ENCODE assay signal across 9 cellular contexts in genomic region chr20:38649275-38649891, GRCh38. TPM values are rescaled to one million over a fixed set of nuclear protein-coding genes. Genes with fewer than 3 reads are reported as not detected.
A peak's percentile ranks its signal among the peaks of the same experiment; 100 is the strongest.
DNase-seq lines count a peak whose midpoint lies in the region; ATAC-seq, FAIRE-seq and TF ChIP-seq lines count a peak whose summit lies in the region.
"Had no signal": no experiment of that assay in that cellular context is flagged by ENCODE, and none has a peak within 500 bp of the region (broad histone marks: within the 10 kb centered on the region; RNA-seq: fewer than 3 reads in every experiment).

No MANE protein-coding gene starts in this region.

- H2AFZ ChIP-seq in GM23248 (no peak overlapping the region), OCI-LY1 (ENCODE audit: low read length) (no peak overlapping the region), fibroblast of lung (ENCODE audit: low read length) (no peak overlapping the region)

- H3K4me1 ChIP-seq in GM23248 (ENCODE audit: insufficient read depth), result no peaks in the 10 kb centered on the region
- H3K4me1 ChIP-seq in OCI-LY1 (ENCODE audit: insufficient read depth, low read length, severe bottlenecking), result peaks cover 6% of the 10 kb centered on the region
- no peaks in the 10 kb centered on the region for H3K4me1 ChIP-seq in fibroblast of lung (ENCODE audit: control insufficient read depth, extremely low read depth, insufficient read depth, low read length)

- H3K27ac ChIP-seq in GM23248 (no peak overlapping the region), OCI-LY1 (ENCODE audit: low read depth, low read length, poor library complexity, severe bottlenecking) (no peak overlapping the region), fibroblast of lung (ENCODE audit: insufficient read depth, low read length) (no peak overlapping the region)

- H3K9ac ChIP-seq in GM23248, result no peak overlapping the region
- H3K9ac ChIP-seq in OCI-LY1 (ENCODE audit: low read length), result no peak overlapping the region
- no peak overlapping the region for H3K9ac ChIP-seq in fibroblast of lung (ENCODE audit: insufficient read depth, low read length)

- no peak for FAIRE-seq in urothelium cell line (lab: Jason Lieb, UNC)
- FAIRE-seq: endometrium had no signal

- H3K9me3 ChIP-seq in GM23248 (ENCODE audit: low read depth), result no peaks in the 10 kb centered on the region
- no peaks in the 10 kb centered on the region for H3K9me3 ChIP-seq in OCI-LY1 (ENCODE audit: low read length)
- no peaks in the 10 kb centered on the region for H3K9me3 ChIP-seq in fibroblast of lung (ENCODE audit: control insufficient read depth, insufficient read depth, low read depth, low read length)

- DNase-seq in AG08396 (ENCODE audit: low spot score) (peak; percentile 34), GM23248 (peak; percentile 36), fibroblast of lung (ENCODE audit: low read depth in 2 of 2) (peak; percentile 11 to 23), urothelium cell line (ENCODE audit: low spot score) (peak; percentile 61)

- no peak overlapping the region for H3K4me3 ChIP-seq in GM23248
- no peak overlapping the region for H3K4me3 ChIP-seq in OCI-LY1 (ENCODE audit: low read depth, low read length, poor library complexity, severe bottlenecking)
- H3K4me3 ChIP-seq in fibroblast of lung (replicated peaks in 1 of 4; ENCODE audit: control extremely low read depth in 1 of 4, insufficient read depth in 1 of 4, low read depth in 3 of 4, low read length in 4 of 4), result no peak overlapping the region

- no peaks in the 10 kb centered on the region for H4K20me1 ChIP-seq in GM23248 (ENCODE audit: insufficient read depth)
- no peaks in the 10 kb centered on the region for H4K20me1 ChIP-seq in OCI-LY1 (ENCODE audit: insufficient read depth, low read length)
- H4K20me1 ChIP-seq in fibroblast of lung (ENCODE audit: control insufficient read depth, extremely low read depth, insufficient read depth, low read length), result no peaks in the 10 kb centered on the region

- no peaks in the 10 kb centered on the region for H3K9me2 ChIP-seq in GM23248 (ENCODE audit: insufficient read depth)
- no peaks in the 10 kb centered on the region for H3K9me2 ChIP-seq in OCI-LY1 (ENCODE audit: low read depth, low read length)

- H3K27me3 ChIP-seq in GM23248 (replicated peaks; ENCODE audit: insufficient read depth) (peaks cover 34% of the 10 kb centered on the region), OCI-LY1 (ENCODE audit: insufficient read depth, low read length) (peaks cover 4% of the 10 kb centered on the region; the same call in 1 of the 2 replicates), fibroblast of lung (ENCODE audit: control insufficient read depth, insufficient read depth, low read length) (peaks cover 11% of the 10 kb centered on the region)

- in situ Hi-C loops in GM23248 (cut with MboI), result loop anchor here (10.0 kb wide), 1 partner anchor 255 kb away; no protein-coding TSS in a partner anchor

- TF ChIP-seq CTCF in OCI-LY1 (IDR thresholded peaks at IDR 0.05; ENCODE audit: low read length), result peak; percentile 64
- TF ChIP-seq CTCF in fibroblast of lung (conservative IDR thresholded peaks at IDR 0.05 in 1 of 2, IDR thresholded peaks at IDR 0.05 in 1 of 2; ENCODE audit: low read depth in 1 of 2, low read length in 2 of 2), result peak; percentile 20 to 51

- ATAC-seq in HG03342 (IDR thresholded peaks at IDR 0.05; ENCODE audit: unreplicated experiment) (no peak), HG03175 (IDR thresholded peaks at IDR 0.05; ENCODE audit: unreplicated experiment) (no peak), HG02763 (IDR thresholded peaks at IDR 0.05; ENCODE audit: unreplicated experiment) (no peak)

- 16 to 17% methylated on average over 10 of the region's 10 CpGs for WGBS in GM23248 (ENCODE audit: low coverage in 1 of 2, low lambda C conversion rate in 2 of 2, missing lambda C conversion rate in 2 of 2), 2 experiments

- H3K79me2 ChIP-seq in GM23248 (ENCODE audit: insufficient read depth), result no peaks in the 10 kb centered on the region
- H3K79me2 ChIP-seq in OCI-LY1 (ENCODE audit: insufficient read depth, low read length), result no peaks in the 10 kb centered on the region
- no peaks in the 10 kb centered on the region for H3K79me2 ChIP-seq in fibroblast of lung (ENCODE audit: control insufficient read depth, insufficient read depth, low read length)

- H3K36me3 ChIP-seq in GM23248 (ENCODE audit: low read depth) (no peaks in the 10 kb centered on the region), OCI-LY1 (ENCODE audit: insufficient read depth, low read length) (no peaks in the 10 kb centered on the region), fibroblast of lung (ENCODE audit: control insufficient read depth, insufficient read depth, low read length) (no peaks in the 10 kb centered on the region)

- H3F3A ChIP-seq in GM23248 (ENCODE audit: insufficient read depth) (no peaks in the 10 kb centered on the region), OCI-LY1 (ENCODE audit: insufficient read depth, low read length) (no peaks in the 10 kb centered on the region)

- H3K4me2 ChIP-seq in GM23248 (ENCODE audit: unreplicated experiment) (no peak overlapping the region), OCI-LY1 (ENCODE audit: low read length) (no peak overlapping the region), fibroblast of lung (ENCODE audit: extremely low read depth, insufficient read depth, low read length) (no peak overlapping the region)

RNA-seq across cellular contexts. Expression of gene ARHGAP40, which starts 47.8 kb away (rescaled TPM):
- total RNA-seq in GM23248 (2014; rRNA removed; shearing (Covaris generic)), result not detected in 2 replicates
- polyA plus RNA-seq in GM23248 (2016; fragmentation: Nextera tagmentation; extraction: Ambion mirVana) (not detected in 2 replicates), fibroblast of lung (not detected in 2 replicates)
- total RNA-seq in fibroblast of lung, result not detected in 2 replicates
- polyA plus RNA-seq in fibroblast of lung (2012), result not detected in 2 replicates
- not detected in 2 replicates for polyA minus RNA-seq in fibroblast of lung (ENCODE audit: low replicate concordance)
